Comparison of ENCODE assay signal across 8 cellular contexts in genomic region chrX:102746134-102746584, GRCh38. TPM values are rescaled to one million over a fixed set of nuclear protein-coding genes. Genes with fewer than 3 reads are reported as not detected.
DNase-seq lines count a peak whose midpoint lies in the region; ATAC-seq and TF ChIP-seq lines count a peak whose summit lies in the region.

No MANE protein-coding gene starts in this region.

- no peak overlapping the region for H3K27ac Mint-ChIP-seq in T-cell

- peak overlapping the region; percentile 79 to 87 (median 83) for H3K4me3 Mint-ChIP-seq in T-cell

- H3K18ac ChIP-seq in mesendoderm (ENCODE audit: low read length) = peak overlapping the region; percentile 95

- peaks cover 0 to 7% of the 10 kb centered on the region in 2 donors for H3K27me3 Mint-ChIP-seq in T-cell

- no peak overlapping the region for H3K27ac ChIP-seq in effector memory CD4-positive, alpha-beta T cell (ENCODE audit: insufficient read depth, low read length, poor library complexity, severe bottlenecking)
- no peak overlapping the region for H3K27ac ChIP-seq in mesendoderm (ENCODE audit: low read depth, low read length)
- H3K27ac ChIP-seq in upper lobe of left lung = peak overlapping the region in 1 of 4 donors; percentile 27

- no peaks in the 10 kb centered on the region for H3K79me2 ChIP-seq in mesendoderm (ENCODE audit: control insufficient read depth, insufficient read depth, low read length)

- no peak overlapping the region for H3K23ac ChIP-seq in mesendoderm (ENCODE audit: low read length)

- H4K5ac ChIP-seq in mesendoderm (ENCODE audit: low read length) = no peak overlapping the region

- H3K9me3 ChIP-seq in effector memory CD4-positive, alpha-beta T cell (ENCODE audit: control insufficient read depth, low read length) = no peaks in the 10 kb centered on the region
- H3K9me3 ChIP-seq in upper lobe of left lung = no peaks in the 10 kb centered on the region

- H3K4me2 ChIP-seq in mesendoderm (ENCODE audit: low read length) = peak overlapping the region; percentile 34

- no CpG with 5 or more reads among the region's 38 CpGs for WGBS in mesendoderm (ENCODE audit: extremely low coverage, insufficient coverage, low lambda C conversion rate)
- 39% methylated on average over 37 of the region's 38 CpGs; no CpG with 5 or more reads in 1 of the 2 donors for WGBS in upper lobe of left lung, 2 donors

- H3K56ac ChIP-seq in mesendoderm (ENCODE audit: low read length) = peak overlapping the region; percentile 89

- H3K4me1 Mint-ChIP-seq in T-cell = peaks cover 0 to 2% (median 2%) of the 10 kb centered on the region in 3 donors

- POLR2A ChIA-PET in T-cell (lab: Charles Lee) = no interaction called here

- H3K9ac ChIP-seq in mesendoderm (ENCODE audit: low read length) = peak overlapping the region; percentile 76

- no peaks in the 10 kb centered on the region for H3K36me3 ChIP-seq in effector memory CD4-positive, alpha-beta T cell (ENCODE audit: control insufficient read depth, insufficient read depth, low read length)
- no peaks in the 10 kb centered on the region for H3K36me3 ChIP-seq in mesendoderm (ENCODE audit: control insufficient read depth, insufficient read depth, low read length)
- H3K36me3 ChIP-seq in upper lobe of left lung = no peaks in the 10 kb centered on the region

- no peak for TF ChIP-seq EP300 in upper lobe of left lung (IDR thresholded peaks at IDR 0.05)

- ATAC-seq in T-cell (replicated peaks in 1 of 4) = peak; percentile 50 to 72 (median 60)
- peak; percentile 58 to 74 for ATAC-seq in upper lobe of left lung (ENCODE audit: low FRiP score in 2 of 2)
- no peak for ATAC-seq in GM19035 (IDR thresholded peaks at IDR 0.05; ENCODE audit: unreplicated experiment)
- ATAC-seq in HG03196 (IDR thresholded peaks at IDR 0.05; ENCODE audit: unreplicated experiment) = no peak

- H4K8ac ChIP-seq in mesendoderm (ENCODE audit: low read depth, low read length) = no peak overlapping the region

- no peaks in the 10 kb centered on the region for H3K79me1 ChIP-seq in mesendoderm (ENCODE audit: low read length)

- H2BK5ac ChIP-seq in mesendoderm (ENCODE audit: low read length) = no peak overlapping the region

- no peak overlapping the region for H2AK5ac ChIP-seq in mesendoderm (ENCODE audit: low read length)

- no peaks in the 10 kb centered on the region for H3K36me3 Mint-ChIP-seq in T-cell

- no peak overlapping the region for H2BK15ac ChIP-seq in mesendoderm (replicated peaks; ENCODE audit: low read depth)

- no peak for TF ChIP-seq CTCF in upper lobe of left lung (IDR thresholded peaks at IDR 0.05)

- no peaks in the 10 kb centered on the region for H3K9me3 Mint-ChIP-seq in T-cell

- H3K4me3 ChIP-seq in effector memory CD4-positive, alpha-beta T cell (ENCODE audit: insufficient read depth, low read depth, low read length, poor library complexity, severe bottlenecking) = peak overlapping the region; percentile 46
- H3K4me3 ChIP-seq in mesendoderm (ENCODE audit: low read length) = peak overlapping the region; percentile 52
- peak overlapping the region; percentile 42 to 57 (median 52) for H3K4me3 ChIP-seq in upper lobe of left lung

- H3K27me3 ChIP-seq in effector memory CD4-positive, alpha-beta T cell (replicated peaks; ENCODE audit: control insufficient read depth, insufficient read depth, low read length, poor library complexity, severe bottlenecking) = no peaks in the 10 kb centered on the region
- no peaks in the 10 kb centered on the region for H3K27me3 ChIP-seq in mesendoderm (ENCODE audit: insufficient read depth, low read length, poor library complexity)
- no peaks in the 10 kb centered on the region for H3K27me3 ChIP-seq in upper lobe of left lung

- CTCF ChIA-PET in T-cell (lab: Charles Lee) = interaction anchor here in 1 of 2 donors (0.7 kb wide), 1 partner anchor 184 kb away, joined by 3 read pairs; no protein-coding TSS in a partner anchor

- H2BK120ac ChIP-seq in mesendoderm (ENCODE audit: low read depth, low read length) = no peak overlapping the region

- peak overlapping the region; percentile 48 for H3K4ac ChIP-seq in mesendoderm (ENCODE audit: low read depth, low read length)

- H3K4me1 ChIP-seq in effector memory CD4-positive, alpha-beta T cell (ENCODE audit: control insufficient read depth, insufficient read depth, low read length, poor library complexity, severe bottlenecking) = no peaks in the 10 kb centered on the region
- H3K4me1 ChIP-seq in mesendoderm (ENCODE audit: control insufficient read depth, low read depth, low read length) (no peaks in the 10 kb centered on the region), upper lobe of left lung (peaks cover 0 to 9% (median 0%) of the 10 kb centered on the region in 4 donors)

- DNase-seq in COR-L47 (lab: John Stamatoyannopoulos, UW) = peak; percentile 0
- peak in 8 of 34 experiments; percentile 0 to 28 (median 10) for DNase-seq in T-cell
- DNase-seq in effector memory CD4-positive, alpha-beta T cell = no peak
- DNase-seq in mesendoderm = peak; percentile 36
- DNase-seq in upper lobe of left lung = peak; percentile 35 to 90
- no peak for DNase-seq in NK-92 (lab: John Stamatoyannopoulos, UW; ENCODE audit: unreplicated experiment)

- no peak for TF ChIP-seq POLR2A in upper lobe of left lung (IDR thresholded peaks at IDR 0.05)

RNA-seq across cellular contexts. Expression of gene GPRASP3, which starts 25.6 kb away (rescaled TPM):
- total RNA-seq in T-cell (1 to 10 TPM; 1.5 to 3.1 (median 2.7) TPM), upper lobe of left lung (1 to 10 TPM; 1.1 to 4.1 (median 3.2) TPM)
- polyA plus RNA-seq in mesendoderm (2013, experiment 1 of 2) = 12.4 TPM
- polyA plus RNA-seq in mesendoderm (2013, experiment 2 of 2) = 12.3 TPM

RNA-seq across cellular contexts. Expression of gene GPRASP2, which starts 33.9 kb away (rescaled TPM):
- total RNA-seq in T-cell = 1 to 10 TPM; 1.3 to 3.1 (median 1.4) TPM
- 11.5 TPM for polyA plus RNA-seq in mesendoderm (2013, experiment 1 of 2)
- polyA plus RNA-seq in mesendoderm (2013, experiment 2 of 2) = 11.4 TPM
- 1 to 10 TPM; 3.3 to 9.1 (median 5.6) TPM for total RNA-seq in upper lobe of left lung

Comparison
In these comparisons a context has a peak if more than half of its experiments do, and no peak if none do; other contexts are left out.
1. DNase-seq: peak in COR-L47 (single experiment), mesendoderm (single experiment) and upper lobe of left lung (2 of 2); none in effector memory CD4-positive, alpha-beta T cell (0 of 3) and NK-92 (single experiment).
2. ATAC-seq: peak in T-cell (4 of 4) and upper lobe of left lung (2 of 2); none in GM19035 (single experiment) and HG03196 (single experiment).
3. Peak in every context shown above with its lines, with median percentiles within 50 percentile points of each other: H3K4me3 ChIP-seq.